ENCODE assay signal across 21 cellular contexts in the genomic region with DNA sequence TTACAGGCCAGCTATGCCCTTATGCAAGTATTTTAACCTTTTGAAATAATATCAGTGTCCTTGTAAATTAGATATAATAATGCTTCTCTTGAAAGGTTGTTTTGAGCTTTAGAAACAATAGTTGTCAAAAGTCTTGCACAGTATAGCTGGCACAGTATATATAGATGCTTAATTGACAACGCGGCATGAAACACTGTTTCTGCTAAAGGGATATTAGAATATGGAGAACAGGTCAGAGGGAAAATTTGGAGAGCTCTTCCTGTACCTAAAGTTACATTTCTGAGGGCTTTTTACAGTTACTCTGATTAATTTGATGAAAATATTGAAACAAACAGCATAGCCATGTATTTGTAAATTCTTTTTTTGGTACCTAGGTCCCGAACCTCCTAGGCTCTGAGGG. TPM values are rescaled to one million over a fixed set of nuclear protein-coding genes. Genes with fewer than 3 reads are reported as not detected.
A peak's percentile ranks its signal among the peaks of the same experiment; 100 is the strongest.
DNase-seq lines count a peak whose midpoint lies in the region; ATAC-seq, FAIRE-seq and TF ChIP-seq lines count a peak whose summit lies in the region.
"Had no signal": no experiment of that assay in that cellular context is flagged by ENCODE, and none has a peak within 500 bp of the region (broad histone marks: within the 10 kb centered on the region; RNA-seq: fewer than 3 reads in every experiment).

No MANE protein-coding gene starts in this region.

- no peak for TF ChIP-seq POLR2A in HepG2 (IDR thresholded peaks at IDR 0.05; ENCODE audit: insufficient read depth in 1 of 2, low read depth in 2 of 2, low read length in 2 of 2)
- no peak for TF ChIP-seq POLR2A in right lobe of liver (IDR thresholded peaks at IDR 0.05)

- no peak for DNase-seq in HepG2 (ENCODE audit: low spot score)
- no peak for DNase-seq in right lobe of liver
- DNase-seq in globus pallidus (ENCODE audit: low spot score), result peak; percentile 57
- DNase-seq in neural crest cell (ENCODE audit: low read depth, low spot score), result no peak
- DNase-seq in stimulated activated CD4-positive, alpha-beta T cell treated with anti-CD3 and anti-CD28 coated beads, Interleukin-2, amount 100 ng/mL, for 24 hours, result no peak
- DNase-seq in DMS79 treated with DMSO at 0.1 percent for 48 hours (lab: John Stamatoyannopoulos, UW), result no peak
- DNase-seq: 8988T, DMS 273 treated with DMSO at 0.1 percent for 48 hours, GOT3, KBM-7, NCI-H1105 treated with DMSO at 0.1 percent for 48 hours, NCI-H1694 treated with DMSO at 0.1 percent for 48 hours, NCI-H2227 treated with DMSO at 0.1 percent for 48 hours, PC-3, RPMI8226, SHP77 treated with DMSO at 0.1 percent for 48 hours had no signal

- H3K79me2 ChIP-seq in HepG2 (ENCODE audit: insufficient read depth, low read length), result peaks cover 2% of the 10 kb centered on the region

- H3K9me3 ChIP-seq in HepG2 (ENCODE audit: low read length) (no peaks in the 10 kb centered on the region), right lobe of liver (no peaks in the 10 kb centered on the region)

- H3K9ac ChIP-seq in HepG2 (ENCODE audit: insufficient read depth, low read depth, low read length), result no peak overlapping the region

- peak overlapping the region; percentile 65 for H3K4me3 Mint-ChIP-seq in neural crest cell

- H3K27me3 ChIP-seq in HepG2 (ENCODE audit: control insufficient read depth in 1 of 2, insufficient read depth in 2 of 2, low read length in 2 of 2), result no peaks in the 10 kb centered on the region; a peak in 1 of 5 replicates
- no peaks in the 10 kb centered on the region for H3K27me3 ChIP-seq in right lobe of liver

- H3K27ac ChIP-seq in HepG2 (ENCODE audit: extremely low read length, insufficient read depth, low read length) (peak overlapping the region; percentile 68), right lobe of liver (no peak overlapping the region), temporal lobe (ENCODE audit: low read depth, low read length) (peak overlapping the region; percentile 84)

- no peaks in the 10 kb centered on the region for H3K9me3 Mint-ChIP-seq in neural crest cell

- H3K4me1 Mint-ChIP-seq in neural crest cell, result peaks cover 55% of the 10 kb centered on the region

- ATAC-seq in HepG2 (no peak), right lobe of liver (no peak), HG03565 (IDR thresholded peaks at IDR 0.05; ENCODE audit: unreplicated experiment) (no peak)
- ATAC-seq: HCT116, PC-3 had no signal

- TF ChIP-seq CTCF in HepG2 (CRISPR knock-in tag; IDR thresholded peaks at IDR 0.05) (no peak), right lobe of liver (IDR thresholded peaks at IDR 0.05) (no peak), neural crest cell (conservative IDR thresholded peaks at IDR 0.05) (no peak)

- H2AFZ ChIP-seq in HepG2 (ENCODE audit: low read length), result no peak overlapping the region

- 51% methylated on average over 3 of the region's 3 CpGs for WGBS in HepG2 (ENCODE audit: low lambda C conversion rate)
- 45% methylated on average over 3 of the region's 3 CpGs for WGBS in right lobe of liver (ENCODE audit: insufficient coverage, low coverage, low lambda C conversion rate, missing lambda C conversion rate)

- H3K27ac Mint-ChIP-seq in neural crest cell (ENCODE audit: unreplicated experiment), result no peak overlapping the region

- H3K4me3 ChIP-seq in HepG2 (replicated peaks in 1 of 3; ENCODE audit: insufficient read depth in 1 of 3, low read depth in 2 of 3, low read length in 3 of 3) (no peak overlapping the region), right lobe of liver (no peak overlapping the region)

- TF ChIP-seq RAD21 in HepG2 (CRISPR knock-in tag; IDR thresholded peaks at IDR 0.05), result no peak

- H3K36me3 ChIP-seq in HepG2 (replicated peaks in 1 of 2; ENCODE audit: control insufficient read depth in 1 of 2, insufficient read depth in 2 of 2, low read length in 2 of 2), result peaks cover 3 to 5% of the 10 kb centered on the region in 2 experiments; a peak in 4 of 5 replicates
- H3K36me3 ChIP-seq in right lobe of liver, result peaks cover 0 to under 1% (median 0%) of the 10 kb centered on the region in 4 donors

- POLR2A ChIA-PET in HepG2 (lab: Yijun Ruan, JAX), result interaction anchor here (0.7 to 7.6 kb wide), 9 partner anchors 10 to 284 kb away, joined by 3 to 162 read pairs (median 10); partner anchors contain the start of gene MYORG

- H3K27me3 Mint-ChIP-seq in neural crest cell (ENCODE audit: low read depth), result no peaks in the 10 kb centered on the region

- intact Hi-C loops in HepG2 (cut with micrococcal nuclease; ENCODE audit: unreplicated experiment) (loop anchor here (1.0 to 10.0 kb wide), 3 partner anchors 18 to 268 kb away; no protein-coding TSS in a partner anchor), right lobe of liver (cut with DNase I) (loop anchor here in 1 of 2 donors (5.0 kb wide), 1 partner anchor 43 kb away; the partner anchor contains the start of gene MYORG)

- peaks cover 52% of the 10 kb centered on the region for H3K4me1 ChIP-seq in HepG2 (ENCODE audit: insufficient read depth, low read length)
- H3K4me1 ChIP-seq in right lobe of liver, result peaks cover 0 to 28% (median 5%) of the 10 kb centered on the region in 4 donors

- BruUV-seq in HepG2 (replicated peaks; lab: Mats Ljungman, UMichigan), result no TSS peak

- FAIRE-seq in HepG2 (lab: Jason Lieb, UNC), result no peak
- FAIRE-seq: G401.6, GM19239 had no signal

- H4K20me1 ChIP-seq in HepG2 (ENCODE audit: insufficient read depth, low read length), result no peaks in the 10 kb centered on the region

- peak overlapping the region; percentile 71 for H3K4me2 ChIP-seq in HepG2 (ENCODE audit: low read depth, low read length)

- in situ Hi-C loops in HepG2 (cut with HindIII; ENCODE audit: extremely low pct_ligation_motif_present, low pct_unique_long_range_greater_than_20kb), result loop anchor here (5.0 kb wide), 1 partner anchor 43 kb away; the partner anchor contains the start of gene MYORG

- TF ChIP-seq EP300 in HepG2 (IDR thresholded peaks at IDR 0.05; ENCODE audit: low read depth in 2 of 2, low read length in 2 of 2) (no peak), HepG2 (CRISPR knock-in tag; IDR thresholded peaks at IDR 0.05; ENCODE audit: borderline replicate concordance) (no peak)

- CTCF ChIA-PET in HepG2 (lab: Yijun Ruan, JAX; ENCODE audit: low intra/inter-chr PET ratio, low total read pairs), result interaction anchor here (7.1 kb wide), 1 partner anchor 44 kb away, joined by 143 read pairs; the partner anchor contains the start of gene MYORG

- H3K36me3 Mint-ChIP-seq in neural crest cell (ENCODE audit: low read depth), result peaks cover 4% of the 10 kb centered on the region

RNA-seq across cellular contexts. Expression of gene NUDT2, which starts 4.5 kb away (rescaled TPM):
- 19.9 and 28.0 TPM in 2 replicates for total RNA-seq in HepG2 (2016; rRNA removed; fragmentation: Illumina TruSeq; extraction: Trizol)
- total RNA-seq in HepG2 (2016; cell fraction: cytosol; rRNA removed; fragmentation: Illumina TruSeq; extraction: Trizol; ENCODE audit: low read depth), result 10.3 and 10.9 TPM in 2 replicates
- total RNA-seq in HepG2 (2016; cell fraction: insoluble cytoplasmic fraction; rRNA removed; fragmentation: Illumina TruSeq; extraction: Trizol), result 19.3 and 30.3 TPM in 2 replicates
- total RNA-seq in HepG2 (2016; cell fraction: membrane; rRNA removed; fragmentation: Illumina TruSeq; extraction: Trizol), result 15.4 and 16.7 TPM in 2 replicates
- 7.0 and 9.3 TPM in 2 replicates for total RNA-seq in HepG2 (2016; cell fraction: nucleus; rRNA removed; fragmentation: Illumina TruSeq; extraction: Trizol)
- polyA plus RNA-seq in HepG2 (2011; rRNA removed), result 19.9 and 24.6 TPM in 2 replicates
- 24.3 and 27.3 TPM in 2 replicates for polyA plus RNA-seq in HepG2 (2011; cell fraction: cytosol; rRNA removed)
- 6.9 and 7.0 TPM in 2 replicates for polyA plus RNA-seq in HepG2 (2011; cell fraction: nucleus; rRNA removed)
- 11.3 and 13.8 TPM in 2 replicates for polyA plus RNA-seq in HepG2 (2012)
- polyA plus RNA-seq in HepG2 (2016; cell fraction: cytosol; fragmentation: Illumina TruSeq; extraction: Trizol; ENCODE audit: low read depth), result 7.8 and 8.4 TPM in 2 replicates
- 22.0 and 27.3 TPM in 2 replicates for polyA plus RNA-seq in HepG2 (2016; cell fraction: insoluble cytoplasmic fraction; fragmentation: Illumina TruSeq; extraction: Trizol; ENCODE audit: low read depth)
- 11.0 and 15.4 TPM in 2 replicates for polyA plus RNA-seq in HepG2 (2016; cell fraction: membrane; fragmentation: Illumina TruSeq; extraction: Trizol; ENCODE audit: low read depth)
- 13.5 and 15.5 TPM in 2 replicates for polyA plus RNA-seq in HepG2 (2016; cell fraction: nucleus; fragmentation: Illumina TruSeq; extraction: Trizol; ENCODE audit: insufficient read depth, low read depth)
- 12.3 and 17.3 TPM in 2 replicates for polyA minus RNA-seq in HepG2 (2011; rRNA and poly(A)+ RNA removed; ENCODE audit: low replicate concordance)
- polyA minus RNA-seq in HepG2 (2011; cell fraction: cytosol; rRNA and poly(A)+ RNA removed), result 3.1 and 4.8 TPM in 2 replicates
- polyA minus RNA-seq in HepG2 (2011; cell fraction: nucleus; rRNA and poly(A)+ RNA removed), result 3.5 and 5.1 TPM in 2 replicates
- 10 to 100 TPM in 4 of 6 experiments, 1 to 10 TPM in 2; 4.9 to 13.7 (median 11.2) TPM for total RNA-seq in right lobe of liver
- 17.8 and 19.8 TPM in 2 replicates for total RNA-seq in neural crest cell
- 12.5 TPM for total RNA-seq in temporal lobe

RNA-seq across cellular contexts. Expression of gene KIF24, which starts 4.8 kb away (rescaled TPM):
- total RNA-seq in HepG2 (2016; rRNA removed; fragmentation: Illumina TruSeq; extraction: Trizol) (2.8 and 3.0 TPM in 2 replicates), right lobe of liver (under 1 TPM; 0.14 to 0.74 (median 0.24) TPM), neural crest cell (12.3 and 13.8 TPM in 2 replicates), temporal lobe (1.2 TPM)
- total RNA-seq in HepG2 (2016; cell fraction: cytosol; rRNA removed; fragmentation: Illumina TruSeq; extraction: Trizol; ENCODE audit: low read depth), result 0.61 and 0.79 TPM in 2 replicates
- total RNA-seq in HepG2 (2016; cell fraction: insoluble cytoplasmic fraction; rRNA removed; fragmentation: Illumina TruSeq; extraction: Trizol), result 2.9 and 3.1 TPM in 2 replicates
- total RNA-seq in HepG2 (2016; cell fraction: membrane; rRNA removed; fragmentation: Illumina TruSeq; extraction: Trizol), result 0.96 and 1.1 TPM in 2 replicates
- total RNA-seq in HepG2 (2016; cell fraction: nucleus; rRNA removed; fragmentation: Illumina TruSeq; extraction: Trizol), result 4.0 and 4.2 TPM in 2 replicates
- 1.1 TPM in 2 replicates for polyA plus RNA-seq in HepG2 (2011; rRNA removed)
- polyA plus RNA-seq in HepG2 (2011; cell fraction: cytosol; rRNA removed), result 0.53 and 0.70 TPM in 2 replicates
- polyA plus RNA-seq in HepG2 (2011; cell fraction: nucleus; rRNA removed), result 1.7 and 1.9 TPM in 2 replicates
- 0.40 and 0.67 TPM in 2 replicates for polyA plus RNA-seq in HepG2 (2012)
- 0.29 and 0.34 TPM in 2 replicates for polyA plus RNA-seq in HepG2 (2016; cell fraction: cytosol; fragmentation: Illumina TruSeq; extraction: Trizol; ENCODE audit: low read depth)
- 1.7 and 2.2 TPM in 2 replicates for polyA plus RNA-seq in HepG2 (2016; cell fraction: insoluble cytoplasmic fraction; fragmentation: Illumina TruSeq; extraction: Trizol; ENCODE audit: low read depth)
- polyA plus RNA-seq in HepG2 (2016; cell fraction: membrane; fragmentation: Illumina TruSeq; extraction: Trizol; ENCODE audit: low read depth), result 0.55 and 0.58 TPM in 2 replicates
- 3.6 and 4.2 TPM in 2 replicates for polyA plus RNA-seq in HepG2 (2016; cell fraction: nucleus; fragmentation: Illumina TruSeq; extraction: Trizol; ENCODE audit: insufficient read depth, low read depth)
- polyA minus RNA-seq in HepG2 (2011; rRNA and poly(A)+ RNA removed; ENCODE audit: low replicate concordance), result 2.8 and 24.8 TPM in 2 replicates
- 0.89 and 1.1 TPM in 2 replicates for polyA minus RNA-seq in HepG2 (2011; cell fraction: cytosol; rRNA and poly(A)+ RNA removed)
- polyA minus RNA-seq in HepG2 (2011; cell fraction: nucleus; rRNA and poly(A)+ RNA removed), result 2.9 and 4.0 TPM in 2 replicates

RNA-seq across cellular contexts. Expression of gene MYORG, which starts 42.9 kb away (rescaled TPM):
- total RNA-seq in HepG2 (2016; rRNA removed; fragmentation: Illumina TruSeq; extraction: Trizol), result 14.3 and 22.4 TPM in 2 replicates
- total RNA-seq in HepG2 (2016; cell fraction: cytosol; rRNA removed; fragmentation: Illumina TruSeq; extraction: Trizol; ENCODE audit: low read depth), result 1.7 and 2.0 TPM in 2 replicates
- 12.6 and 22.5 TPM in 2 replicates for total RNA-seq in HepG2 (2016; cell fraction: insoluble cytoplasmic fraction; rRNA removed; fragmentation: Illumina TruSeq; extraction: Trizol)
- 9.5 and 9.9 TPM in 2 replicates for total RNA-seq in HepG2 (2016; cell fraction: membrane; rRNA removed; fragmentation: Illumina TruSeq; extraction: Trizol)
- 28.9 and 34.2 TPM in 2 replicates for total RNA-seq in HepG2 (2016; cell fraction: nucleus; rRNA removed; fragmentation: Illumina TruSeq; extraction: Trizol)
- 11.1 and 11.9 TPM in 2 replicates for polyA plus RNA-seq in HepG2 (2011; rRNA removed)
- 12.3 and 12.9 TPM in 2 replicates for polyA plus RNA-seq in HepG2 (2011; cell fraction: cytosol; rRNA removed)
- polyA plus RNA-seq in HepG2 (2011; cell fraction: nucleus; rRNA removed), result 10.1 and 11.3 TPM in 2 replicates
- 29.5 and 34.5 TPM in 2 replicates for polyA plus RNA-seq in HepG2 (2012)
- 1.9 and 2.0 TPM in 2 replicates for polyA plus RNA-seq in HepG2 (2016; cell fraction: cytosol; fragmentation: Illumina TruSeq; extraction: Trizol; ENCODE audit: low read depth)
- 14.7 and 17.6 TPM in 2 replicates for polyA plus RNA-seq in HepG2 (2016; cell fraction: insoluble cytoplasmic fraction; fragmentation: Illumina TruSeq; extraction: Trizol; ENCODE audit: low read depth)
- polyA plus RNA-seq in HepG2 (2016; cell fraction: membrane; fragmentation: Illumina TruSeq; extraction: Trizol; ENCODE audit: low read depth), result 4.6 and 5.0 TPM in 2 replicates
- 47.4 and 50.2 TPM in 2 replicates for polyA plus RNA-seq in HepG2 (2016; cell fraction: nucleus; fragmentation: Illumina TruSeq; extraction: Trizol; ENCODE audit: insufficient read depth, low read depth)
- 4.7 and 30.4 TPM in 2 replicates for polyA minus RNA-seq in HepG2 (2011; rRNA and poly(A)+ RNA removed; ENCODE audit: low replicate concordance)
- polyA minus RNA-seq in HepG2 (2011; cell fraction: cytosol; rRNA and poly(A)+ RNA removed), result 24.9 and 26.6 TPM in 2 replicates
- polyA minus RNA-seq in HepG2 (2011; cell fraction: nucleus; rRNA and poly(A)+ RNA removed), result 5.0 and 6.7 TPM in 2 replicates
- 10 to 100 TPM; 27.1 to 73.6 (median 36.0) TPM for total RNA-seq in right lobe of liver
- 1.7 and 2.0 TPM in 2 replicates for total RNA-seq in neural crest cell
- 9.8 TPM for total RNA-seq in temporal lobe

Comparison
In these comparisons a context has a peak if more than half of its experiments do, and no peak if none do; other contexts are left out.
1. H3K27ac ChIP-seq: peak in HepG2 (single experiment) and temporal lobe (single experiment); none in right lobe of liver (0 of 3).